Comparison of ENCODE assay signal across 31 cellular contexts in the genomic region with DNA sequence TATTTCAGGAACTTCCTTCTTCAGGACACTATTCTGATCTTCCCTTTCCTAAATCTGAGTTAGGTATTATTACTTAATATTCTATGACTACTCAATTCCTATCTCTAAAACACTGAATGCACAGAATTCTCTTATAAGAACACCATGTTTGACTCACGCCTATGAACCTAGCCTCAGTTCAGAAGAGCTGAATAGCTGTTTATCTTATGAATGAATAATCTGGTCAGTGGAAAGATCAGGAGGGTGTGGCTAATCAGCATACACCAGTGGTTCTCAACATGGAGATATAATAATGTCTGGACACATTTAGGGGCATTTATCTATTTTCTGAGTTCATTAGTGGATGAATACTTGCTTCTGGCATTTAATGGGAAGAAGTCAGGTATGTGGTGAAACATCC. TPM values are rescaled to one million over a fixed set of nuclear protein-coding genes. Genes with fewer than 3 reads are reported as not detected.
"Had no signal": no experiment of that assay in that cellular context is flagged by ENCODE, and none has a peak within 500 bp of the region (broad histone marks: within the 10 kb centered on the region; RNA-seq: fewer than 3 reads in every experiment).

No MANE protein-coding gene starts in this region.

- H3K9me3 ChIP-seq: esophagus muscularis mucosa, gastroesophageal sphincter, heart left ventricle, left lung, mucosa of descending colon, neutrophil, right lobe of liver, testis, tibial artery had no signal

- ATAC-seq: foreskin keratinocyte; gastroesophageal sphincter; heart left ventricle; left cardiac atrium; left lung; mucosa of descending colon; natural killer cell treated with Interleukin-12 subunit alpha and Interleukin-12 subunit beta and Interleukin-15 and Interleukin-18, amount 100 ng/mL, for 72 hours; right lobe of liver; stimulated activated effector memory CD8-positive, alpha-beta T cell treated with anti-CD3 and anti-CD28 coated beads, Interleukin-12 subunit alpha, Interleukin-12 subunit beta, amount 100 ng/mL, for 72 hours had no signal

- H3K36me3 ChIP-seq: esophagus muscularis mucosa, gastroesophageal sphincter, heart left ventricle, left lung, neutrophil, right lobe of liver, tibial artery had no signal

- H3K27ac Mint-ChIP-seq: endodermal cell; mesothelial cell of epicardium; naive B cell; natural killer cell treated with Interleukin-12 subunit alpha and Interleukin-12 subunit beta and Interleukin-15 and Interleukin-18, amount 100 ng/mL, for 72 hours; progenitor cell of endocrine pancreas; stimulated activated effector memory CD8-positive, alpha-beta T cell treated with anti-CD3 and anti-CD28 coated beads, Interleukin-12 subunit alpha, Interleukin-12 subunit beta, amount 100 ng/mL, for 72 hours; type B pancreatic cell had no signal

- H3K36me3 Mint-ChIP-seq: mesothelial cell of epicardium; naive B cell; natural killer cell treated with Interleukin-12 subunit alpha and Interleukin-12 subunit beta and Interleukin-15 and Interleukin-18, amount 100 ng/mL, for 72 hours; stimulated activated effector memory CD8-positive, alpha-beta T cell treated with anti-CD3 and anti-CD28 coated beads, Interleukin-12 subunit alpha, Interleukin-12 subunit beta, amount 100 ng/mL, for 72 hours; type B pancreatic cell had no signal

- H3K27me3 Mint-ChIP-seq: naive B cell; natural killer cell treated with Interleukin-12 subunit alpha and Interleukin-12 subunit beta and Interleukin-15 and Interleukin-18, amount 100 ng/mL, for 72 hours; progenitor cell of endocrine pancreas; type B pancreatic cell had no signal

- H3K4me3 Mint-ChIP-seq: endodermal cell; mesothelial cell of epicardium; naive B cell; natural killer cell treated with Interleukin-12 subunit alpha and Interleukin-12 subunit beta and Interleukin-15 and Interleukin-18, amount 100 ng/mL, for 72 hours; neural crest cell; stimulated activated effector memory CD8-positive, alpha-beta T cell treated with anti-CD3 and anti-CD28 coated beads, Interleukin-12 subunit alpha, Interleukin-12 subunit beta, amount 100 ng/mL, for 72 hours; type B pancreatic cell had no signal

- H3K9me3 Mint-ChIP-seq: endodermal cell, mesothelial cell of epicardium, neural crest cell, type B pancreatic cell had no signal

- H3K4me1 Mint-ChIP-seq: naive B cell; neural crest cell; stimulated activated effector memory CD8-positive, alpha-beta T cell treated with anti-CD3 and anti-CD28 coated beads, Interleukin-12 subunit alpha, Interleukin-12 subunit beta, amount 100 ng/mL, for 72 hours had no signal

- FAIRE-seq: islet of Langerhans had no signal

- H3K4me1 ChIP-seq: esophagus muscularis mucosa, gastroesophageal sphincter, heart left ventricle, left lung, parathyroid adenoma, right lobe of liver, testis, tibial artery had no signal

- H3K27ac ChIP-seq: esophagus muscularis mucosa, foreskin keratinocyte, gastroesophageal sphincter, heart left ventricle, hepatocyte, left lung, neutrophil, parathyroid adenoma, right lobe of liver, testis, tibial artery had no signal

- DNase-seq: effector CD8-positive, alpha-beta T cell; endodermal cell; heart left ventricle; left cardiac atrium; left lung; mesenchymal stem cell; mucosa of descending colon; naive B cell; right lobe of liver; stimulated activated CD4-positive, alpha-beta T cell treated with anti-CD3 and anti-CD28 coated beads, Interleukin-12 subunit alpha, Interleukin-12 subunit beta, amount 100 ng/mL, for 4 hours; stimulated activated CD4-positive, alpha-beta T cell treated with anti-CD3 and anti-CD28 coated beads, Interleukin-1b, Interleukin-23, amount 100 ng/mL, for 48 hours; stimulated activated CD4-positive, alpha-beta T cell treated with anti-CD3 and anti-CD28 coated beads, Interleukin-4, amount 100 ng/mL, for 24 hours; stimulated activated naive CD4-positive, alpha-beta T cell treated with Interleukin-2 at 50 U/mL for 16 hours; substantia nigra; testis; tibial artery had no signal

- H3K27me3 ChIP-seq: esophagus muscularis mucosa, foreskin keratinocyte, gastroesophageal sphincter, heart left ventricle, hepatocyte, left lung, neutrophil, right lobe of liver, testis, tibial artery had no signal

- H3K4me3 ChIP-seq: esophagus muscularis mucosa, gastroesophageal sphincter, heart left ventricle, hepatocyte, left lung, mucosa of descending colon, right lobe of liver, smooth muscle cell, testis, tibial artery had no signal

RNA-seq across cellular contexts. Expression of a gene that starts 24.2 kb away (rescaled TPM):
- total RNA-seq: foreskin keratinocyte; left lung; lung microvascular endothelial cell; natural killer cell treated with Interleukin-12 subunit alpha and Interleukin-12 subunit beta and Interleukin-15 and Interleukin-18, amount 100 ng/mL, for 72 hours; progenitor cell of endocrine pancreas; right lobe of liver had no signal
